1 cellular context compared by ENCODE assay signal in the genomic region with DNA sequence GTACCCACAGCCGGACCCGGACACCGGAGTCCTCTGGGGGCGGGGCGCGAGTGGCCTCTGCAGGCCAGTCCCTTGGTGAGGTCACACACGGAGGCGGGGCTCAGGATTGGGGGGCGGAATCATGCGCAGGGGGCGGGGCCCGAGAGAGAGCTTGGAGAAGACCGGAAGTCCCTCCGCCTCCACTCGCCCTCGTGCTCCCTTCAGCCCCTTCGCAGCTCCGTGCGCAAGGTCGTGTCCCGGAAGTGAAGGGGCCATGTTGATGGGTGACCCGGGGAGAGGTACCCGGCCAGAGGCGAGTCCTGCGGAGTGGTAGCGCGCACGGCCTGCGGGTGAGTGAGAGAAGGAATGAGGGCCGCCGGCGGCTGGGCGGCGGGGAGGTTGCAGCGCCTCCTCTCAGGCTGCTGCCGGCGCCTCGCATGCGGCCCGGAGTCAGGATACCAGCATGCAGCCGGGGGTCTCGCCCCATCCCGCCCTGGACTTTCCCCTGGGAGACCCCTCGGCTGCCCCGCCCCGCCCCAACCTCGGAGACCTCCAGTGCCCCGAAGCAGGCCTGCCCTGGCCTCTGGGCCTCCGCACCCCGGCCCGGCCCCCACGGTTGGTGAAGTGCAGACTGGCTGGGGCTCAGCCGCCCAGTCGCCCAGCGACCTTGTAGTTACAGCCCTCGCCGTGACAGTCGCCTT.
TF ChIP-seq lines count a peak whose summit lies in the region.

A gene (plus strand): TSS at position 182 of the 680 bp plus-strand sequence. CDS start 9,005 bp downstream, outside the sequence.

TF ChIP-seq in HepG2, 621 proteins besides CTCF, POLR2A, EP300 and RAD21 (continued from another document and continues in another):
- TF ChIP-seq, protein P1, sequence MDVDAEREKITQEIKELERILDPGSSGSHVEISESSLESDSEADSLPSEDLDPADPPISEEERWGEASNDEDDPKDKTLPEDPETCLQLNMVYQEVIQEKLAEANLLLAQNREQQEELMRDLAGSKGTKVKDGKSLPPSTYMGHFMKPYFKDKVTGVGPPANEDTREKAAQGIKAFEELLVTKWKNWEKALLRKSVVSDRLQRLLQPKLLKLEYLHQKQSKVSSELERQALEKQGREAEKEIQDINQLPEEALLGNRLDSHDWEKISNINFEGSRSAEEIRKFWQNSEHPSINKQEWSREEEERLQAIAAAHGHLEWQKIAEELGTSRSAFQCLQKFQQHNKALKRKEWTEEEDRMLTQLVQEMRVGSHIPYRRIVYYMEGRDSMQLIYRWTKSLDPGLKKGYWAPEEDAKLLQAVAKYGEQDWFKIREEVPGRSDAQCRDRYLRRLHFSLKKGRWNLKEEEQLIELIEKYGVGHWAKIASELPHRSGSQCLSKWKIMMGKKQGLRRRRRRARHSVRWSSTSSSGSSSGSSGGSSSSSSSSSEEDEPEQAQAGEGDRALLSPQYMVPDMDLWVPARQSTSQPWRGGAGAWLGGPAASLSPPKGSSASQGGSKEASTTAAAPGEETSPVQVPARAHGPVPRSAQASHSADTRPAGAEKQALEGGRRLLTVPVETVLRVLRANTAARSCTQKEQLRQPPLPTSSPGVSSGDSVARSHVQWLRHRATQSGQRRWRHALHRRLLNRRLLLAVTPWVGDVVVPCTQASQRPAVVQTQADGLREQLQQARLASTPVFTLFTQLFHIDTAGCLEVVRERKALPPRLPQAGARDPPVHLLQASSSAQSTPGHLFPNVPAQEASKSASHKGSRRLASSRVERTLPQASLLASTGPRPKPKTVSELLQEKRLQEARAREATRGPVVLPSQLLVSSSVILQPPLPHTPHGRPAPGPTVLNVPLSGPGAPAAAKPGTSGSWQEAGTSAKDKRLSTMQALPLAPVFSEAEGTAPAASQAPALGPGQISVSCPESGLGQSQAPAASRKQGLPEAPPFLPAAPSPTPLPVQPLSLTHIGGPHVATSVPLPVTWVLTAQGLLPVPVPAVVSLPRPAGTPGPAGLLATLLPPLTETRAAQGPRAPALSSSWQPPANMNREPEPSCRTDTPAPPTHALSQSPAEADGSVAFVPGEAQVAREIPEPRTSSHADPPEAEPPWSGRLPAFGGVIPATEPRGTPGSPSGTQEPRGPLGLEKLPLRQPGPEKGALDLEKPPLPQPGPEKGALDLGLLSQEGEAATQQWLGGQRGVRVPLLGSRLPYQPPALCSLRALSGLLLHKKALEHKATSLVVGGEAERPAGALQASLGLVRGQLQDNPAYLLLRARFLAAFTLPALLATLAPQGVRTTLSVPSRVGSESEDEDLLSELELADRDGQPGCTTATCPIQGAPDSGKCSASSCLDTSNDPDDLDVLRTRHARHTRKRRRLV (CRISPR knock-in tag; IDR thresholded peaks at IDR 0.05) = no peak
- TF ChIP-seq, protein P2, sequence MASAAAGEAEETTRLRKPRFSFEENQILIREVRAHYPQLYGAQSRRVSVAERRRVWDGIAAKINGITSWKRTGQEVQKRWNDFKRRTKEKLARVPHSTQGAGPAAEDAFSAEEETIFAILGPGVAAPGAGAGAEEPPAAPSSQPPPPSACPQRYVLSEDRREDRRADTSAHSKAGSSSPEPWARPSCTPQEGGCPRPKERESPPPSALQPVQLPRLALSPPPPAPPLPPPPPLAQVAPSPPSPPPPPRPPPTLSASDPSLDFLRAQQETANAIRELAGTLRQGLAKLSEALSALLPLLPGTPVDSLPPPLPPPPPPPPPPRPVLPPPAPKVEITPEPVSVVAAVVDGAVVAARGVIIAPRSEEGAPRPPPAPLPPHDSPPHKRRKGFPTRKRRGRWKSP (CRISPR knock-in tag; IDR thresholded peaks at IDR 0.05) = no peak
- TF ChIP-seq, protein P3, sequence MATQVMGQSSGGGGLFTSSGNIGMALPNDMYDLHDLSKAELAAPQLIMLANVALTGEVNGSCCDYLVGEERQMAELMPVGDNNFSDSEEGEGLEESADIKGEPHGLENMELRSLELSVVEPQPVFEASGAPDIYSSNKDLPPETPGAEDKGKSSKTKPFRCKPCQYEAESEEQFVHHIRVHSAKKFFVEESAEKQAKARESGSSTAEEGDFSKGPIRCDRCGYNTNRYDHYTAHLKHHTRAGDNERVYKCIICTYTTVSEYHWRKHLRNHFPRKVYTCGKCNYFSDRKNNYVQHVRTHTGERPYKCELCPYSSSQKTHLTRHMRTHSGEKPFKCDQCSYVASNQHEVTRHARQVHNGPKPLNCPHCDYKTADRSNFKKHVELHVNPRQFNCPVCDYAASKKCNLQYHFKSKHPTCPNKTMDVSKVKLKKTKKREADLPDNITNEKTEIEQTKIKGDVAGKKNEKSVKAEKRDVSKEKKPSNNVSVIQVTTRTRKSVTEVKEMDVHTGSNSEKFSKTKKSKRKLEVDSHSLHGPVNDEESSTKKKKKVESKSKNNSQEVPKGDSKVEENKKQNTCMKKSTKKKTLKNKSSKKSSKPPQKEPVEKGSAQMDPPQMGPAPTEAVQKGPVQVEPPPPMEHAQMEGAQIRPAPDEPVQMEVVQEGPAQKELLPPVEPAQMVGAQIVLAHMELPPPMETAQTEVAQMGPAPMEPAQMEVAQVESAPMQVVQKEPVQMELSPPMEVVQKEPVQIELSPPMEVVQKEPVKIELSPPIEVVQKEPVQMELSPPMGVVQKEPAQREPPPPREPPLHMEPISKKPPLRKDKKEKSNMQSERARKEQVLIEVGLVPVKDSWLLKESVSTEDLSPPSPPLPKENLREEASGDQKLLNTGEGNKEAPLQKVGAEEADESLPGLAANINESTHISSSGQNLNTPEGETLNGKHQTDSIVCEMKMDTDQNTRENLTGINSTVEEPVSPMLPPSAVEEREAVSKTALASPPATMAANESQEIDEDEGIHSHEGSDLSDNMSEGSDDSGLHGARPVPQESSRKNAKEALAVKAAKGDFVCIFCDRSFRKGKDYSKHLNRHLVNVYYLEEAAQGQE (IDR thresholded peaks at IDR 0.05; ENCODE audit: borderline replicate concordance in 1 of 2, low read depth in 1 of 2, low read length in 2 of 2) = no peak
- TF ChIP-seq, protein P4, sequence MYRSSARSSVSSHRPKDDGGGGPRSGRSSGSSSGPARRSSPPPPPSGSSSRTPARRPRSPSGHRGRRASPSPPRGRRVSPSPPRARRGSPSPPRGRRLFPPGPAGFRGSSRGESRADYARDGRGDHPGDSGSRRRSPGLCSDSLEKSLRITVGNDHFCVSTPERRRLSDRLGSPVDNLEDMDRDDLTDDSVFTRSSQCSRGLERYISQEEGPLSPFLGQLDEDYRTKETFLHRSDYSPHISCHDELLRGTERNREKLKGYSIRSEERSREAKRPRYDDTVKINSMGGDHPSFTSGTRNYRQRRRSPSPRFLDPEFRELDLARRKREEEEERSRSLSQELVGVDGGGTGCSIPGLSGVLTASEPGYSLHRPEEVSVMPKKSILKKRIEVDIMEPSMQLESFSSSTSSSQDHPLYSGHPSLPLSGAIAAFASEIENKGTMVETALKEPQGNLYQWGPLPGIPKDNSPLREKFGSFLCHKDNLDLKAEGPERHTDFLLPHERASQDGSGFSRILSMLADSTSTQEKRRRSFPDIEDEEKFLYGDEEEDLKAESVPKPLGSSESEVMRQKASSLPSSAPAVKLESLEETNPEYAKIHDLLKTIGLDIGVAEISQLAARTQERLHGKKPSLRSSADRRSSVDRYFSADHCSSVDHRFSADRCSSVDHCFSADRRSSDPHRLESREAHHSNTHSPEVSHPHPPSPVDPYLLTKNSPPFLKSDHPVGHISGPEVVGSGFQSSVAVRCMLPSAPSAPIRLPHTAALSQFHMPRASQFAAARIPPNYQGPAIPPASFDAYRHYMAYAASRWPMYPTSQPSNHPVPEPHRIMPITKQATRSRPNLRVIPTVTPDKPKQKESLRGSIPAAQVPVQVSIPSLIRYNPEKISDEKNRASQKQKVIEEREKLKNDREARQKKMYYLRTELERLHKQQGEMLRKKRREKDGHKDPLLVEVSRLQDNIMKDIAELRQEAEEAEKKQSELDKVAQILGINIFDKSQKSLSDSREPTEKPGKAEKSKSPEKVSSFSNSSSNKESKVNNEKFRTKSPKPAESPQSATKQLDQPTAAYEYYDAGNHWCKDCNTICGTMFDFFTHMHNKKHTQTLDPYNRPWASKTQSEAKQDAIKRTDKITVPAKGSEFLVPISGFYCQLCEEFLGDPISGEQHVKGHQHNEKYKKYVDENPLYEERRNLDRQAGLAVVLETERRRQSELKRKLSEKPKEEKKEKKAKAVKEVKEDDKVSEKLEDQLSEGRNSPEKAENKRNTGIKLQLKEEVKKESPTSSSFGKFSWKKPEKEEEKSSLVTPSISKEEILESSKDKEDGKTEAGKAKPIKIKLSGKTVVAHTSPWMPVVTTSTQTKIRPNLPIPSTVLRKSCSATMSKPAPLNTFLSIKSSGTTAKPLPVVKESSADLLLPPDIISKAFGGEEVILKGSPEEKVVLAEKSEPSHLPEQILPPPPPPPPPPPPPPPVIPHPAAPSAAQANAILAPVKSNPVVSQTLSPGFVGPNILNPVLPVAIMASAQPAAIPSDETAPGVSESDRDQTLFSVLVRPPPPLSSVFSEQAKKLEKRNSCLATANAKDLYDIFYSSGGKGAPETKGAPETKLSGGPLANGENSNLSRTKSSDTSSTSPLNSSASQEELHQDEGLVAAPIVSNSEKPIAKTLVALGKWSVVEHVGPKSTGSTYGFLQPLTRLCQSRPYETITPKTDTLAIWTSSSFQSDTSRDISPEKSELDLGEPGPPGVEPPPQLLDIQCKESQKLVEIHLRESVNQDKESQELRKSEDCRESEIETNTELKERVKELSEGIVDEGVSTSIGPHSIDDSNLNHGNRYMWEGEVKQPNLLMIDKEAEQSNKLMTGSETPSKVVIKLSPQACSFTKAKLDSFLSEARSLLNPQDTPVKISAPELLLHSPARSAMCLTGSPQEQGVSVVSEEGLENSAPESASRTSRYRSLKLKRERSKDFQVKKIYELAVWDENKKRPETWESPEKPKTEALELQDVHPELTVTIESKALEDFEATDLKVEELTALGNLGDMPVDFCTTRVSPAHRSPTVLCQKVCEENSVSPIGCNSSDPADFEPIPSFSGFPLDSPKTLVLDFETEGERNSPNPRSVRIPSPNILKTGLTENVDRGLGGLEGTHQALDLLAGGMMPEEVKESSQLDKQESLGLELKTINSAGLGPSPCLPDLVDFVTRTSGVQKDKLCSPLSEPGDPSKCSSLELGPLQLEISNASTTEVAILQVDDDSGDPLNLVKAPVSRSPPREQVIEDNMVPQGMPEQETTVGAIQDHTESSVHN (CRISPR knock-in tag; IDR thresholded peaks at IDR 0.05) = no peak
- TF ChIP-seq ZNF138 (CRISPR knock-in tag; IDR thresholded peaks at IDR 0.05; ENCODE audit: low read depth) (0 out of 2 replicates have a peak, but pooled peaks have one; percentile 44), ZNF775 (CRISPR knock-in tag; IDR thresholded peaks at IDR 0.05; ENCODE audit: borderline replicate concordance) (no peak), FOXA1 (IDR thresholded peaks at IDR 0.05) (no peak), FOXA1 (CRISPR knock-in tag; IDR thresholded peaks at IDR 0.05) (peak; percentile 47; the same call in 1 of the 2 replicates), NCOA2 (CRISPR knock-in tag; IDR thresholded peaks at IDR 0.05) (peak; percentile 46; the same call in 1 of the 2 replicates), TP53 (CRISPR knock-in tag; conservative IDR thresholded peaks at IDR 0.05) (no peak), SMAD3 (CRISPR knock-in tag; IDR thresholded peaks at IDR 0.05) (0 out of 2 replicates have a peak, but pooled peaks have one; percentile 77), EHMT2 (IDR thresholded peaks at IDR 0.05; ENCODE audit: borderline replicate concordance, low read depth, low read length) (no peak), ZNF816 (CRISPR knock-in tag; IDR thresholded peaks at IDR 0.05; ENCODE audit: borderline replicate concordance) (no peak), NKX3-1 (CRISPR knock-in tag; IDR thresholded peaks at IDR 0.05) (peak; percentile 84; the same call in 1 of the 2 replicates), ZBTB38 (CRISPR knock-in tag; IDR thresholded peaks at IDR 0.05) (no peak), BRD4 (CRISPR knock-in tag; IDR thresholded peaks at IDR 0.05) (no peak), ZNF256 (CRISPR knock-in tag; conservative IDR thresholded peaks at IDR 0.05) (no peak), MYC (CRISPR knock-in tag; IDR thresholded peaks at IDR 0.05; ENCODE audit: borderline replicate concordance) (peak; percentile 99)
- TF ChIP-seq, protein P5, sequence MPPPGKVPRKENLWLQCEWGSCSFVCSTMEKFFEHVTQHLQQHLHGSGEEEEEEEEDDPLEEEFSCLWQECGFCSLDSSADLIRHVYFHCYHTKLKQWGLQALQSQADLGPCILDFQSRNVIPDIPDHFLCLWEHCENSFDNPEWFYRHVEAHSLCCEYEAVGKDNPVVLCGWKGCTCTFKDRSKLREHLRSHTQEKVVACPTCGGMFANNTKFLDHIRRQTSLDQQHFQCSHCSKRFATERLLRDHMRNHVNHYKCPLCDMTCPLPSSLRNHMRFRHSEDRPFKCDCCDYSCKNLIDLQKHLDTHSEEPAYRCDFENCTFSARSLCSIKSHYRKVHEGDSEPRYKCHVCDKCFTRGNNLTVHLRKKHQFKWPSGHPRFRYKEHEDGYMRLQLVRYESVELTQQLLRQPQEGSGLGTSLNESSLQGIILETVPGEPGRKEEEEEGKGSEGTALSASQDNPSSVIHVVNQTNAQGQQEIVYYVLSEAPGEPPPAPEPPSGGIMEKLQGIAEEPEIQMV (CRISPR knock-in tag; IDR thresholded peaks at IDR 0.05; ENCODE audit: low read depth) = no peak
- TF ChIP-seq, protein P6, sequence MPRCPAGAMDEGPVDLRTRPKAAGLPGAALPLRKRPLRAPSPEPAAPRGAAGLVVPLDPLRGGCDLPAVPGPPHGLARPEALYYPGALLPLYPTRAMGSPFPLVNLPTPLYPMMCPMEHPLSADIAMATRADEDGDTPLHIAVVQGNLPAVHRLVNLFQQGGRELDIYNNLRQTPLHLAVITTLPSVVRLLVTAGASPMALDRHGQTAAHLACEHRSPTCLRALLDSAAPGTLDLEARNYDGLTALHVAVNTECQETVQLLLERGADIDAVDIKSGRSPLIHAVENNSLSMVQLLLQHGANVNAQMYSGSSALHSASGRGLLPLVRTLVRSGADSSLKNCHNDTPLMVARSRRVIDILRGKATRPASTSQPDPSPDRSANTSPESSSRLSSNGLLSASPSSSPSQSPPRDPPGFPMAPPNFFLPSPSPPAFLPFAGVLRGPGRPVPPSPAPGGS (CRISPR knock-in tag; IDR thresholded peaks at IDR 0.05) = no peak
- TF ChIP-seq, protein P7, sequence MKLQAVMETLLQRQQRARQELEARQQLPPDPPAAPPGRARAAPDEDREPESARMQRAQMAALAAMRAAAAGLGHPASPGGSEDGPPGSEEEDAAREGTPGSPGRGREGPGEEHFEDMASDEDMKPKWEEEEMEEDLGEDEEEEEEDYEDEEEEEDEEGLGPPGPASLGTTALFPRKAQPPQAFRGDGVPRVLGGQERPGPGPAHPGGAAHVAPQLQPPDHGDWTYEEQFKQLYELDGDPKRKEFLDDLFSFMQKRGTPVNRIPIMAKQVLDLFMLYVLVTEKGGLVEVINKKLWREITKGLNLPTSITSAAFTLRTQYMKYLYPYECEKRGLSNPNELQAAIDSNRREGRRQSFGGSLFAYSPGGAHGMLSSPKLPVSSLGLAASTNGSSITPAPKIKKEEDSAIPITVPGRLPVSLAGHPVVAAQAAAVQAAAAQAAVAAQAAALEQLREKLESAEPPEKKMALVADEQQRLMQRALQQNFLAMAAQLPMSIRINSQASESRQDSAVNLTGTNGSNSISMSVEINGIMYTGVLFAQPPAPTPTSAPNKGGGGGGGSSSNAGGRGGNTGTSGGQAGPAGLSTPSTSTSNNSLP (IDR thresholded peaks at IDR 0.05; ENCODE audit: low read depth, low read length) = no peak
- TF ChIP-seq, protein P8, sequence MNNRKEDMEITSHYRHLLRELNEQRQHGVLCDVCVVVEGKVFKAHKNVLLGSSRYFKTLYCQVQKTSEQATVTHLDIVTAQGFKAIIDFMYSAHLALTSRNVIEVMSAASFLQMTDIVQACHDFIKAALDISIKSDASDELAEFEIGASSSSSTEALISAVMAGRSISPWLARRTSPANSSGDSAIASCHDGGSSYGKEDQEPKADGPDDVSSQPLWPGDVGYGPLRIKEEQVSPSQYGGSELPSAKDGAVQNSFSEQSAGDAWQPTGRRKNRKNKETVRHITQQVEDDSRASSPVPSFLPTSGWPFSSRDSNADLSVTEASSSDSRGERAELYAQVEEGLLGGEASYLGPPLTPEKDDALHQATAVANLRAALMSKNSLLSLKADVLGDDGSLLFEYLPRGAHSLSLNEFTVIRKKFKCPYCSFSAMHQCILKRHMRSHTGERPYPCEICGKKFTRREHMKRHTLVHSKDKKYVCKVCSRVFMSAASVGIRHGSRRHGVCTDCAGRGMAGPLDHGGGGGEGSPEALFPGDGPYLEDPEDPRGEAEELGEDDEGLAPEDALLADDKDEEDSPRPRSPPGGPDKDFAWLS (CRISPR knock-in tag; IDR thresholded peaks at IDR 0.05; ENCODE audit: borderline replicate concordance) = no peak
